Comparison of ENCODE assay signal across 1 cellular context in the genomic region with DNA sequence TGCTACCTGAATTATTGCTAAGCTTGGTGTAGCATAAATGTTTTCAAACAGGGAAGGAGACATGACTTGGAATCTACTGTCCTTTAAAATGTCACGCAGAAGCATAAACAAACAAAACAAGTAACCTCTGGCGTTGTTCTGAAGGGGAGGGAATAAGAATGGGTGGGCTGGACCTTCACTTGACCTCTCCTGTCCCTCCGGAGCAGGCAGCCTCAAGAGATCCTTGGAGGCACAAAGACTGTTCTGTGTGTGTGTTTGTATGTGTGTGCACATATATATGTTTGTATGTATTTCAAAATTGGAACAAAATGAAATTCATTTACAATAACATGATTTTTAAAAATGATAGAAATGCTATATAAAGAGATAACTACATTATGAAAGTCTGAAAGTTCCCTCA.
TF ChIP-seq lines count a peak whose summit lies in the region.

No MANE protein-coding gene starts in this region.

TF ChIP-seq in endothelial cell of umbilical vein, 7 proteins besides CTCF, POLR2A, EP300 and RAD21 (continued from another document):
- no peak for TF ChIP-seq FOS (IDR thresholded peaks at IDR 0.05; ENCODE audit: borderline replicate concordance, insufficient read depth, low read length)
- no peak for TF ChIP-seq EZH2 (IDR thresholded peaks at IDR 0.05; ENCODE audit: borderline replicate concordance, low read depth, low read length, severe bottlenecking)
- TF ChIP-seq GATA2 (IDR thresholded peaks at IDR 0.05; ENCODE audit: insufficient read depth, insufficient read length, low read depth, low read length), result no peak
- no peak for TF ChIP-seq JUN (IDR thresholded peaks at IDR 0.05; ENCODE audit: borderline replicate concordance, insufficient read depth, insufficient read length, low read depth)
